Comparison of ENCODE assay signal across 11 cellular contexts in genomic region chr19:46913198-46913851, GRCh38. TPM values are rescaled to one million over a fixed set of nuclear protein-coding genes. Genes with fewer than 3 reads are reported as not detected.
DNase-seq lines count a peak whose midpoint lies in the region; ATAC-seq, FAIRE-seq and TF ChIP-seq lines count a peak whose summit lies in the region.
"Had no signal": no experiment of that assay in that cellular context is flagged by ENCODE, and none has a peak within 500 bp of the region (broad histone marks: within the 10 kb centered on the region; RNA-seq: fewer than 3 reads in every experiment).

No MANE protein-coding gene starts in this region.

- peak overlapping the region; percentile 52 for H3K27ac ChIP-seq in K562 (ENCODE audit: extremely low read depth, low read depth, low read length)
- peak overlapping the region; percentile 54 for H3K27ac ChIP-seq in lower lobe of right lung
- H3K27ac ChIP-seq: colonic mucosa had no signal

- WGBS in K562 (ENCODE audit: insufficient coverage, low coverage, missing lambda C conversion rate) = 18% methylated on average over 6 of the region's 6 CpGs

- H3K27me3 ChIP-seq in K562 (ENCODE audit: control insufficient read depth in 2 of 2, insufficient read depth in 2 of 2, low read length in 2 of 2) = no peaks in the 10 kb centered on the region
- no peaks in the 10 kb centered on the region for H3K27me3 ChIP-seq in lower lobe of right lung (ENCODE audit: low read depth)
- H3K27me3 ChIP-seq: colonic mucosa had no signal

- no peak overlapping the region for H2AFZ ChIP-seq in K562 (ENCODE audit: low read depth, low read length)

- peaks cover 11 to 19% of the 10 kb centered on the region in 2 experiments; a peak in 3 of 5 replicates for H3K4me1 ChIP-seq in K562 (replicated peaks in 1 of 2; ENCODE audit: control insufficient read depth in 2 of 2, insufficient read depth in 2 of 2, low read length in 2 of 2)
- H3K4me1 ChIP-seq in lower lobe of right lung = peaks cover 53% of the 10 kb centered on the region

- DNase-seq in activated naive CD8-positive, alpha-beta T cell treated with anti-CD3 and anti-CD28 coated beads, Interleukin-2, amount 50 U/mL, for 24 hours = no peak
- DNase-seq in activated naive CD8-positive, alpha-beta T cell treated with anti-CD3 and anti-CD28 coated beads for 36 hours = no peak
- DNase-seq in K562 (ENCODE audit: extremely low read depth in 1 of 4, low spot score in 3 of 4) (no peak), lower lobe of right lung (no peak), type B pancreatic cell (ENCODE audit: extremely low spot score, unreplicated experiment) (no peak)
- DNase-seq: colonic mucosa, NCI-H524 treated with DMSO at 0.1 percent for 48 hours had no signal

- H3K9ac ChIP-seq in K562 (ENCODE audit: insufficient read depth in 1 of 2, low read depth in 2 of 2, low read length in 2 of 2) = peak overlapping the region in 1 of 2 experiments; percentile 36; a peak in 2 of 4 replicates

- no peaks in the 10 kb centered on the region for H3K27me3 Mint-ChIP-seq in activated naive CD8-positive, alpha-beta T cell treated with anti-CD3 and anti-CD28 coated beads, Interleukin-2, amount 50 U/mL, for 24 hours
- no peaks in the 10 kb centered on the region for H3K27me3 Mint-ChIP-seq in activated naive CD8-positive, alpha-beta T cell treated with anti-CD3 and anti-CD28 coated beads for 36 hours
- no peaks in the 10 kb centered on the region for H3K27me3 Mint-ChIP-seq in type B pancreatic cell

- TF ChIP-seq RAD21 in K562 (CRISPR knock-in tag; conservative IDR thresholded peaks at IDR 0.05 in 1 of 2, IDR thresholded peaks at IDR 0.05 in 1 of 2) = no peak

- CTCF ChIA-PET in K562 (lab: Yijun Ruan, JAX; ENCODE audit: low intra/inter-chr PET ratio) = no interaction called here

- H3K36me3 ChIP-seq in K562 (ENCODE audit: control insufficient read depth, insufficient read depth, low read length) (peaks cover under 1% of the 10 kb centered on the region; the same call in 2 of the 3 replicates), lower lobe of right lung (no peaks in the 10 kb centered on the region)
- H3K36me3 ChIP-seq: colonic mucosa had no signal

- intact Hi-C loops in K562 (cut with micrococcal nuclease) (no loop called here), lower lobe of right lung (cut with DNase I) (loop anchor here (10.0 kb wide), 1 partner anchor 49 kb away; the partner anchor contains the start of gene ARHGAP35)

- TF ChIP-seq CTCF in K562 (IDR thresholded peaks at IDR 0.05 in 2 of 3, conservative IDR thresholded peaks at IDR 0.05 in 1 of 3; ENCODE audit: insufficient read depth in 2 of 3, low read depth in 1 of 3, low read length in 3 of 3) (no peak), lower lobe of right lung (IDR thresholded peaks at IDR 0.05) (no peak), type B pancreatic cell (conservative IDR thresholded peaks at IDR 0.05) (no peak)

- TF ChIP-seq EP300 in K562 (IDR thresholded peaks at IDR 0.05; ENCODE audit: low read length) = no peak

- no peak for ATAC-seq in activated naive CD8-positive, alpha-beta T cell treated with anti-CD3 and anti-CD28 coated beads, Interleukin-2, amount 50 U/mL, for 24 hours
- ATAC-seq in K562 (peak; percentile 70), lower lobe of right lung (peak; percentile 87 to 92), GM19463 (IDR thresholded peaks at IDR 0.05; ENCODE audit: unreplicated experiment) (no peak), HG03469 (IDR thresholded peaks at IDR 0.05; ENCODE audit: unreplicated experiment) (no peak), GM18498 (IDR thresholded peaks at IDR 0.05; ENCODE audit: unreplicated experiment) (no peak)

- H3K4me3 Mint-ChIP-seq in activated naive CD8-positive, alpha-beta T cell treated with anti-CD3 and anti-CD28 coated beads, Interleukin-2, amount 50 U/mL, for 24 hours = no peak overlapping the region
- H3K4me3 Mint-ChIP-seq in activated naive CD8-positive, alpha-beta T cell treated with anti-CD3 and anti-CD28 coated beads for 36 hours = no peak overlapping the region
- peak overlapping the region; percentile 15 for H3K4me3 Mint-ChIP-seq in type B pancreatic cell
- H3K4me3 Mint-ChIP-seq: T-helper 2 cell treated with Interferon-gamma antibody and Interleukin-4, amounts not matched to agents 5 μg/mL and 100 μg/mL, for 36 hours had no signal

- POLR2A ChIA-PET in K562 (lab: Yijun Ruan, JAX) = interaction anchor here (0.5 to 1.7 kb wide), 8 partner anchors 10 to 374 kb away, joined by 3 to 4 read pairs (median 3); no protein-coding TSS in a partner anchor

- peak overlapping the region; percentile 53; the same call in 1 of the 2 replicates for H3K4me2 ChIP-seq in K562 (ENCODE audit: insufficient read depth, low read length)

- H3K4me1 Mint-ChIP-seq in activated naive CD8-positive, alpha-beta T cell treated with anti-CD3 and anti-CD28 coated beads, Interleukin-2, amount 50 U/mL, for 24 hours = peaks cover 55% of the 10 kb centered on the region
- peaks cover 49% of the 10 kb centered on the region for H3K4me1 Mint-ChIP-seq in activated naive CD8-positive, alpha-beta T cell treated with anti-CD3 and anti-CD28 coated beads for 36 hours
- peaks cover 37% of the 10 kb centered on the region for H3K4me1 Mint-ChIP-seq in type B pancreatic cell (ENCODE audit: unreplicated experiment)

- no peaks in the 10 kb centered on the region for H3K9me1 ChIP-seq in K562 (ENCODE audit: control insufficient read depth, insufficient read depth, low read length)

- no peak for TF ChIP-seq POLR2A in K562 (conservative IDR thresholded peaks at IDR 0.05)

- in situ Hi-C loops in K562 (cut with MboI) = no loop called here

- peak; percentile 62 for FAIRE-seq in K562 (lab: Jason Lieb, UNC)

- no peaks in the 10 kb centered on the region; the same call in 1 of the 2 replicates for H4K20me1 ChIP-seq in K562 (replicated peaks; ENCODE audit: control insufficient read depth, insufficient read depth, low read length)

- H3K9me3 Mint-ChIP-seq in activated naive CD8-positive, alpha-beta T cell treated with anti-CD3 and anti-CD28 coated beads, Interleukin-2, amount 50 U/mL, for 24 hours = no peaks in the 10 kb centered on the region
- H3K9me3 Mint-ChIP-seq in activated naive CD8-positive, alpha-beta T cell treated with anti-CD3 and anti-CD28 coated beads for 36 hours = no peaks in the 10 kb centered on the region
- no peaks in the 10 kb centered on the region for H3K9me3 Mint-ChIP-seq in type B pancreatic cell
- H3K9me3 Mint-ChIP-seq: T-helper 2 cell treated with Interferon-gamma antibody and Interleukin-4, amounts not matched to agents 5 μg/mL and 100 μg/mL, for 36 hours had no signal

- H3K9me3 ChIP-seq in K562 (replicated peaks; ENCODE audit: control insufficient read depth, insufficient read depth, low read depth, low read length) (no peaks in the 10 kb centered on the region), lower lobe of right lung (no peaks in the 10 kb centered on the region)
- H3K9me3 ChIP-seq: colonic mucosa had no signal

- H3K27ac Mint-ChIP-seq in activated naive CD8-positive, alpha-beta T cell treated with anti-CD3 and anti-CD28 coated beads, Interleukin-2, amount 50 U/mL, for 24 hours = peak overlapping the region; percentile 10
- no peak overlapping the region for H3K27ac Mint-ChIP-seq in activated naive CD8-positive, alpha-beta T cell treated with anti-CD3 and anti-CD28 coated beads for 36 hours
- peak overlapping the region; percentile 58 for H3K27ac Mint-ChIP-seq in type B pancreatic cell
- H3K27ac Mint-ChIP-seq: T-helper 2 cell treated with Interferon-gamma antibody and Interleukin-4, amounts not matched to agents 5 μg/mL and 100 μg/mL, for 36 hours had no signal

- H3K4me3 ChIP-seq in K562 = no peak overlapping the region
- no peak overlapping the region for H3K4me3 ChIP-seq in lower lobe of right lung
- H3K4me3 ChIP-seq: colonic mucosa had no signal

- peaks cover 74% of the 10 kb centered on the region for H3K79me2 ChIP-seq in K562 (ENCODE audit: control insufficient read depth, insufficient read depth, low read length)

- H3K36me3 Mint-ChIP-seq in activated naive CD8-positive, alpha-beta T cell treated with anti-CD3 and anti-CD28 coated beads, Interleukin-2, amount 50 U/mL, for 24 hours (ENCODE audit: low read depth) = peaks cover 2% of the 10 kb centered on the region
- peaks cover 8% of the 10 kb centered on the region for H3K36me3 Mint-ChIP-seq in activated naive CD8-positive, alpha-beta T cell treated with anti-CD3 and anti-CD28 coated beads for 36 hours
- peaks cover 9% of the 10 kb centered on the region for H3K36me3 Mint-ChIP-seq in type B pancreatic cell

- BruUV-seq in K562 (replicated peaks; lab: Mats Ljungman, UMichigan) = no TSS peak

TF ChIP-seq in K562, 482 proteins besides CTCF, POLR2A, EP300 and RAD21 (continues in another document):
- TF ChIP-seq JUND (IDR thresholded peaks at IDR 0.05; ENCODE audit: borderline replicate concordance, low read depth, low read length) (no peak), JUND (tag; IDR thresholded peaks at IDR 0.05; ENCODE audit: borderline replicate concordance, low read depth, low read length) (0 out of 3 replicates have a peak, but pooled peaks have one; percentile 9), MAZ (CRISPR knock-in tag; conservative IDR thresholded peaks at IDR 0.05 in 1 of 2, IDR thresholded peaks at IDR 0.05 in 1 of 2) (0 out of 4 replicates have a peak, but pooled peaks of 1 of the 2 experiments have one; percentile 14), ETV5 (CRISPR knock-in tag; IDR thresholded peaks at IDR 0.05; ENCODE audit: low read depth) (no peak)

RNA-seq across cellular contexts. Expression of gene ARHGAP35, which starts 52.5 kb away (rescaled TPM):
- 10 to 100 TPM; 13.6 to 13.7 TPM for total RNA-seq in activated naive CD8-positive, alpha-beta T cell treated with anti-CD3 and anti-CD28 coated beads for 36 hours
- total RNA-seq in K562 (2011; cell fraction: chromatin; rRNA removed; ENCODE audit: low replicate concordance) = 56.5 and 65.8 TPM in 2 replicates
- 33.2 and 33.8 TPM in 2 replicates for total RNA-seq in K562 (2011; cell fraction: nucleolus; rRNA removed)
- total RNA-seq in K562 (2011; cell fraction: nucleoplasm; rRNA removed) = 42.5 and 45.8 TPM in 2 replicates
- total RNA-seq in K562 (2014; rRNA removed) (10.2 and 13.8 TPM in 2 replicates), K562 (2014; rRNA removed; fragmentation: Illumina TruSeq; extraction: Trizol) (13.9 TPM in 2 replicates), K562 (2015; rRNA removed; fragmentation: Illumina TruSeq; extraction: Trizol) (16.0 and 16.2 TPM in 2 replicates), K562 (2021) (24.5 and 26.4 TPM in 2 replicates), lower lobe of right lung (61.6 TPM), type B pancreatic cell (ENCODE audit: low replicate concordance) (54.1 and 72.3 TPM in 2 replicates)
- polyA plus RNA-seq in K562 (2011; rRNA removed) (9.8 and 10.2 TPM in 2 replicates), K562 (2014; fragmentation: Illumina TruSeq; extraction: Trizol) (15.7 and 18.6 TPM in 2 replicates), K562 (2014; fragmentation: Nextera tagmentation; extraction: Ambion mirVana) (1 to 10 TPM in 1 of 2 experiments, under 1 TPM in 1; 0.27 to 1.1 TPM), K562 (2014; rRNA removed) (7.6 and 9.4 TPM in 2 replicates)
- polyA plus RNA-seq in K562 (2011; cell fraction: cytosol; rRNA removed) = 7.1 and 11.1 TPM in 2 replicates
- 10.6 and 12.9 TPM in 2 replicates for polyA plus RNA-seq in K562 (2011; cell fraction: nucleus; rRNA removed)
- 16.8 and 21.4 TPM in 2 replicates for polyA plus RNA-seq in K562 (2012)
- polyA minus RNA-seq in K562 (2011; rRNA and poly(A)+ RNA removed) = 26.2 and 28.7 TPM in 2 replicates
- polyA minus RNA-seq in K562 (2011; cell fraction: cytosol; rRNA and poly(A)+ RNA removed) = 16.0 and 16.7 TPM in 2 replicates
- 16.4 and 22.9 TPM in 2 replicates for polyA minus RNA-seq in K562 (2011; cell fraction: nucleus; rRNA and poly(A)+ RNA removed)

Comparison
In these comparisons a context has a peak if more than half of its experiments do, and no peak if none do; other contexts are left out.
1. ATAC-seq: peak in K562 (single experiment) and lower lobe of right lung (2 of 2); none in activated naive CD8-positive, alpha-beta T cell treated with anti-CD3 and anti-CD28 coated beads, Interleukin-2, amount 50 U/mL, for 24 hours (single experiment), GM19463 (single experiment), HG03469 (single experiment) and GM18498 (single experiment).